ENCODE assay signal across 1 cellular context in genomic region chr16:81548901-81549546, GRCh38.
TF ChIP-seq lines count a peak whose summit lies in the region.

No MANE protein-coding gene starts in this region.

TF ChIP-seq in HepG2, 621 proteins besides CTCF, POLR2A, EP300 and RAD21 (continued from another document):
- TF ChIP-seq CSRNP1 (CRISPR knock-in tag; IDR thresholded peaks at IDR 0.05) = peak; percentile 38; the same call in 1 of the 2 replicates
- no peak for TF ChIP-seq NFAT5 (CRISPR knock-in tag; IDR thresholded peaks at IDR 0.05)
- TF ChIP-seq ZNF784 (CRISPR knock-in tag; IDR thresholded peaks at IDR 0.05; ENCODE audit: borderline replicate concordance) = 0 out of 2 replicates have a peak, but pooled peaks have one; percentile 2
- TF ChIP-seq HNF4A (CRISPR knock-in tag; IDR thresholded peaks at IDR 0.05) = peak; percentile 92
- peak; percentile 83 for TF ChIP-seq ARID3A (IDR thresholded peaks at IDR 0.05; ENCODE audit: low read depth, low read length)
- TF ChIP-seq FOXO1 (CRISPR knock-in tag; IDR thresholded peaks at IDR 0.05) = peak; percentile 43; the same call in 1 of the 2 replicates
- TF ChIP-seq NCOA2 (CRISPR knock-in tag; IDR thresholded peaks at IDR 0.05) = peak; percentile 75
- peak; percentile 91; the same call in 1 of the 2 replicates for TF ChIP-seq ZNF644 (CRISPR knock-in tag; IDR thresholded peaks at IDR 0.05; ENCODE audit: low read depth)
- peak; percentile 58; the same call in 1 of the 2 replicates for TF ChIP-seq RXRA (CRISPR knock-in tag; IDR thresholded peaks at IDR 0.05)
- peak; percentile 75; the same call in 1 of the 2 replicates for TF ChIP-seq ZSCAN5A (CRISPR knock-in tag; IDR thresholded peaks at IDR 0.05; ENCODE audit: borderline replicate concordance)
- peak; percentile 73; the same call in 1 of the 2 replicates for TF ChIP-seq MEF2D (CRISPR knock-in tag; IDR thresholded peaks at IDR 0.05)
- TF ChIP-seq NFKBIZ (CRISPR knock-in tag; IDR thresholded peaks at IDR 0.05) = peak; percentile 57; the same call in 1 of the 2 replicates
- TF ChIP-seq TFAP4 (IDR thresholded peaks at IDR 0.05; ENCODE audit: borderline replicate concordance, low read depth) = peak; percentile 87
- peak; percentile 36; the same call in 1 of the 2 replicates for TF ChIP-seq TCF7 (IDR thresholded peaks at IDR 0.05; ENCODE audit: low read depth)
- TF ChIP-seq TFE3 (CRISPR knock-in tag; IDR thresholded peaks at IDR 0.05) = peak; percentile 79
- no peak for TF ChIP-seq FOXK2 (IDR thresholded peaks at IDR 0.05)
- TF ChIP-seq ZMYM3 (CRISPR knock-in tag; IDR thresholded peaks at IDR 0.05) = peak; percentile 80
- no peak; the same call in 1 of the 2 replicates for TF ChIP-seq FOXK1 (CRISPR knock-in tag; IDR thresholded peaks at IDR 0.05; ENCODE audit: borderline replicate concordance, low read depth)
- peak; percentile 36; the same call in 1 of the 2 replicates for TF ChIP-seq TFDP1 (CRISPR knock-in tag; IDR thresholded peaks at IDR 0.05; ENCODE audit: borderline replicate concordance)
- peak; percentile 88 for TF ChIP-seq ZMYM4 (CRISPR knock-in tag; IDR thresholded peaks at IDR 0.05)
- no peak for TF ChIP-seq ZNF468 (CRISPR knock-in tag; IDR thresholded peaks at IDR 0.05)
- TF ChIP-seq DR1 (CRISPR knock-in tag; IDR thresholded peaks at IDR 0.05) = no peak
- 0 out of 2 replicates have a peak, but pooled peaks have one; percentile 50 for TF ChIP-seq RERE (CRISPR knock-in tag; IDR thresholded peaks at IDR 0.05; ENCODE audit: low read depth)
- no peak for TF ChIP-seq MAFG (CRISPR knock-in tag; IDR thresholded peaks at IDR 0.05)
- 0 out of 2 replicates have a peak, but pooled peaks have one; percentile 26 for TF ChIP-seq ADNP (CRISPR knock-in tag; IDR thresholded peaks at IDR 0.05)
- peak; percentile 78 for TF ChIP-seq BCL6 (CRISPR knock-in tag; IDR thresholded peaks at IDR 0.05)
- no peak for TF ChIP-seq SCMH1 (CRISPR knock-in tag; IDR thresholded peaks at IDR 0.05; ENCODE audit: borderline replicate concordance)
- peak; percentile 95 for TF ChIP-seq ASH2L (IDR thresholded peaks at IDR 0.05; ENCODE audit: insufficient read length, low read depth, low read length)
- TF ChIP-seq ZC3H13 (CRISPR knock-in tag; IDR thresholded peaks at IDR 0.05) = 0 out of 2 replicates have a peak, but pooled peaks have one; percentile 28
- TF ChIP-seq PRPF4 (IDR thresholded peaks at IDR 0.05; ENCODE audit: low read depth, low read length, poor library complexity, severe bottlenecking) = peak; percentile 8
- TF ChIP-seq ZNF709 (CRISPR knock-in tag; IDR thresholded peaks at IDR 0.05) = peak; percentile 53; the same call in 1 of the 2 replicates
